In genomic region chr6:42025066-42025789, GRCh38 we compare ENCODE assay signal across 10 cellular contexts. TPM values are rescaled to one million over a fixed set of nuclear protein-coding genes. Genes with fewer than 3 reads are reported as not detected.
A peak's percentile ranks its signal among the peaks of the same experiment; 100 is the strongest.
DNase-seq lines count a peak whose midpoint lies in the region; ATAC-seq, FAIRE-seq and TF ChIP-seq lines count a peak whose summit lies in the region.
"Had no signal": no experiment of that assay in that cellular context is flagged by ENCODE, and none has a peak within 500 bp of the region (broad histone marks: within the 10 kb centered on the region; RNA-seq: fewer than 3 reads in every experiment).

No MANE protein-coding gene starts in this region.

- no peak overlapping the region for H3K4me3 ChIP-seq in mucosa of descending colon

- ATAC-seq in GM18861 (IDR thresholded peaks at IDR 0.05; ENCODE audit: unreplicated experiment) (peak; percentile 49), GM21619 (IDR thresholded peaks at IDR 0.05; ENCODE audit: unreplicated experiment) (peak; percentile 63), HG03565 (IDR thresholded peaks at IDR 0.05; ENCODE audit: unreplicated experiment) (peak; percentile 44), mucosa of descending colon (peak; percentile 55)
- ATAC-seq: HCT116 had no signal

- no peak for DNase-seq in mucosa of descending colon
- no peak for DNase-seq in D721Med (ENCODE audit: insufficient read length, low spot score)
- no peak for DNase-seq in SW 1271 (lab: John Stamatoyannopoulos, UW)
- no peak for DNase-seq in DMS114 treated with DMSO at 0.1 percent for 48 hours (lab: John Stamatoyannopoulos, UW; ENCODE audit: unreplicated experiment)
- DNase-seq in NCI-H2029 (lab: John Stamatoyannopoulos, UW), result no peak
- DNase-seq: amniotic stem cell had no signal

- no peaks in the 10 kb centered on the region for H3K9me3 ChIP-seq in mucosa of descending colon

- no peaks in the 10 kb centered on the region for H3K36me3 ChIP-seq in mucosa of descending colon (ENCODE audit: low read depth)

- intact Hi-C loops in mucosa of descending colon (cut with DNase I, micrococcal nuclease), result no loop called here

- no peak for TF ChIP-seq CTCF in mucosa of descending colon (IDR thresholded peaks at IDR 0.05)
- no peak for TF ChIP-seq CTCF in D721Med (IDR thresholded peaks at IDR 0.05; ENCODE audit: insufficient read depth, missing control alignments)

- no peak for FAIRE-seq in D721Med (lab: Jason Lieb, UNC)

- peaks cover 6% of the 10 kb centered on the region for H3K4me1 ChIP-seq in mucosa of descending colon (ENCODE audit: low read depth)

RNA-seq across cellular contexts. Expression of gene TAF8, which starts 25.1 kb away (rescaled TPM):
- 10 to 100 TPM; 22.1 to 35.2 (median 25.0) TPM for total RNA-seq in mucosa of descending colon
